Comparison of ENCODE assay signal across 1 cellular context in the genomic region with DNA sequence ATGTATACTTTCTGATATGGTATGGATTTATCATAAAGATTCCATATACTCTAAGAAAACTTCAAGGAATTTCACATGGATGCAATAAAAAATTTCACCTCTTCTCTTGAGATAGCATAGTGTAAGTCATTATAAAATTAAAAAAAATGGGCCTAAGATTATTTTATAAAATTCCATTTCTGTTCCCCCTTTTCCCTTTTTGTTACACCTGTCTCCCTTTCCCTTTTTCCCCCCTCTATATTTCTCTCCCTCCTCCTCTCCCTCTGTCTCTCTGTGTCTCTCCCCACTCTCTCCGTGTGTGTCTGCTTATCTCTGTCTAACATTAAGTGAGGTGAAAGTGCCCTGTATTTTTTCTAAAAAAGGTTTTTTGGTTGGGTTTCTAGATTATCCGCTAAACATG.
TF ChIP-seq lines count a peak whose summit lies in the region.

No MANE protein-coding gene starts in this region.

TF ChIP-seq in K562, 482 proteins besides CTCF, POLR2A, EP300 and RAD21:
- TF ChIP-seq, protein P1, sequence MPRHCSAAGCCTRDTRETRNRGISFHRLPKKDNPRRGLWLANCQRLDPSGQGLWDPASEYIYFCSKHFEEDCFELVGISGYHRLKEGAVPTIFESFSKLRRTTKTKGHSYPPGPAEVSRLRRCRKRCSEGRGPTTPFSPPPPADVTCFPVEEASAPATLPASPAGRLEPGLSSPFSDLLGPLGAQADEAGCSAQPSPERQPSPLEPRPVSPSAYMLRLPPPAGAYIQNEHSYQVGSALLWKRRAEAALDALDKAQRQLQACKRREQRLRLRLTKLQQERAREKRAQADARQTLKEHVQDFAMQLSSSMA (CRISPR knock-in tag; IDR thresholded peaks at IDR 0.05), result no peak
- peak; percentile 81 for TF ChIP-seq HNRNPK (IDR thresholded peaks at IDR 0.05; ENCODE audit: low read depth, low read length, poor library complexity, severe bottlenecking)
